1 cellular context compared by ENCODE assay signal in genomic region chr16:4371481-4372314, GRCh38.
TF ChIP-seq lines count a peak whose summit lies in the region.

Gene VASN (plus strand): TSS chr16:4371848. CDS start chr16:4380878, 9,030 bp downstream.

TF ChIP-seq in K562, 482 proteins besides CTCF, POLR2A, EP300 and RAD21 (continued from another document and continues in another):
- TF ChIP-seq TGIF2 (CRISPR knock-in tag; IDR thresholded peaks at IDR 0.05), result no peak
- TF ChIP-seq HCFC1 (IDR thresholded peaks at IDR 0.05; ENCODE audit: low read depth, low read length), result no peak
- TF ChIP-seq ZNF75A (CRISPR knock-in tag; IDR thresholded peaks at IDR 0.05), result no peak
- no peak for TF ChIP-seq PRDM10 (IDR thresholded peaks at IDR 0.05; ENCODE audit: partially characterized antibody)
- TF ChIP-seq SUPT5H (IDR thresholded peaks at IDR 0.05), result peak; percentile 58; the same call in 1 of the 2 replicates
- peak; percentile 69; the same call in 1 of the 2 replicates for TF ChIP-seq POLR2AphosphoS5 (IDR thresholded peaks at IDR 0.05; ENCODE audit: control insufficient read depth, insufficient read depth, low read depth, low read length)
- no peak for TF ChIP-seq E4F1 (CRISPR knock-in tag; IDR thresholded peaks at IDR 0.05; ENCODE audit: borderline replicate concordance)
- TF ChIP-seq MTA3 (IDR thresholded peaks at IDR 0.05; ENCODE audit: borderline replicate concordance), result 0 out of 2 replicates have a peak, but pooled peaks have one; percentile 25
- peak; percentile 61 for TF ChIP-seq SP1 (CRISPR knock-in tag; IDR thresholded peaks at IDR 0.05)
- no peak for TF ChIP-seq HMG20B (CRISPR knock-in tag; IDR thresholded peaks at IDR 0.05)
- TF ChIP-seq TAF15 (IDR thresholded peaks at IDR 0.05; ENCODE audit: low read depth, low read length), result no peak
- no peak for TF ChIP-seq ZNF134 (CRISPR knock-in tag; conservative IDR thresholded peaks at IDR 0.05)
- TF ChIP-seq HDAC1 (IDR thresholded peaks at IDR 0.05), result 0 out of 4 replicates have a peak, but pooled peaks of 1 of the 2 experiments have one; percentile 30
- no peak for TF ChIP-seq ATF1 (CRISPR knock-in tag; IDR thresholded peaks at IDR 0.05)
- 0 out of 2 replicates have a peak, but pooled peaks have one; percentile 20 for TF ChIP-seq ATF1 (tag; IDR thresholded peaks at IDR 0.05)
- peak; percentile 98 for TF ChIP-seq KDM5B (IDR thresholded peaks at IDR 0.05; ENCODE audit: insufficient replicate concordance, low read depth, low read length)
- 0 out of 2 replicates have a peak, but pooled peaks have one; percentile 22 for TF ChIP-seq ZBTB1 (CRISPR knock-in tag; IDR thresholded peaks at IDR 0.05; ENCODE audit: borderline replicate concordance, low read depth)
- TF ChIP-seq ZNF589 (CRISPR knock-in tag; IDR thresholded peaks at IDR 0.05; ENCODE audit: low read depth), result no peak
- peak; percentile 36; the same call in 1 of the 2 replicates for TF ChIP-seq ZFX (CRISPR knock-in tag; IDR thresholded peaks at IDR 0.05)
- TF ChIP-seq RB1 (IDR thresholded peaks at IDR 0.05; ENCODE audit: low read depth), result peak; percentile 36; the same call in 1 of the 2 replicates
- TF ChIP-seq YY1 (IDR thresholded peaks at IDR 0.05; ENCODE audit: borderline replicate concordance in 1 of 3, control insufficient read depth in 1 of 3, extremely low read depth in 1 of 3, insufficient read depth in 3 of 3, insufficient read length in 1 of 3, insufficient replicate concordance in 2 of 3, low read depth in 1 of 3, low read length in 2 of 3), result peak in 1 of 3 experiments; percentile 35
- no peak for TF ChIP-seq IFI16 (CRISPR knock-in tag; IDR thresholded peaks at IDR 0.05)
- TF ChIP-seq SRF (CRISPR knock-in tag; IDR thresholded peaks at IDR 0.05), result no peak
- TF ChIP-seq NONO (IDR thresholded peaks at IDR 0.05; ENCODE audit: low read depth in 2 of 2, low read length in 1 of 2), result peak; percentile 55 to 96; a peak in 3 of 4 replicates
- no peak for TF ChIP-seq SMARCA5 (IDR thresholded peaks at IDR 0.05)
- peak; percentile 52 for TF ChIP-seq VEZF1 (CRISPR knock-in tag; IDR thresholded peaks at IDR 0.05)
- no peak for TF ChIP-seq POU5F1 (IDR thresholded peaks at IDR 0.05; ENCODE audit: borderline replicate concordance, low read depth, low read length, partially characterized antibody)
- peak; percentile 83 for TF ChIP-seq ZBTB7A (IDR thresholded peaks at IDR 0.05; ENCODE audit: borderline replicate concordance, control insufficient read depth, low read depth, low read length)
- TF ChIP-seq TAF1 (IDR thresholded peaks at IDR 0.05; ENCODE audit: control insufficient read depth, extremely low read depth, insufficient read depth, low read length, severe bottlenecking), result peak; percentile 42
- peak in 1 of 2 experiments; percentile 77; a peak in 1 of 4 replicates for TF ChIP-seq UBTF (IDR thresholded peaks at IDR 0.05; ENCODE audit: borderline replicate concordance in 1 of 2, low read depth in 2 of 2, low read length in 2 of 2)
- peak; percentile 51 to 70; a peak in 3 of 4 replicates for TF ChIP-seq MAZ (CRISPR knock-in tag; conservative IDR thresholded peaks at IDR 0.05 in 1 of 2, IDR thresholded peaks at IDR 0.05 in 1 of 2)
- TF ChIP-seq PCBP1 (IDR thresholded peaks at IDR 0.05; ENCODE audit: low read depth, low read length, poor library complexity, severe bottlenecking), result peak; percentile 83
- peak; percentile 89 for TF ChIP-seq TBP (optimal IDR thresholded peaks at IDR 0.05; ENCODE audit: low read depth, low read length)
- peak; percentile 38; the same call in 1 of the 2 replicates for TF ChIP-seq SAFB (IDR thresholded peaks at IDR 0.05; ENCODE audit: borderline replicate concordance, low read depth, low read length)
- no peak for TF ChIP-seq TAF7 (tag; IDR thresholded peaks at IDR 0.05)
- no peak for TF ChIP-seq NFYB (IDR thresholded peaks at IDR 0.05; ENCODE audit: extremely low read depth, insufficient read length)
- TF ChIP-seq SMAD4 (CRISPR knock-in tag; conservative IDR thresholded peaks at IDR 0.05), result peak; percentile 57
- TF ChIP-seq ZNF76 (CRISPR knock-in tag; IDR thresholded peaks at IDR 0.05; ENCODE audit: borderline replicate concordance), result no peak
- TF ChIP-seq RBM14 (IDR thresholded peaks at IDR 0.05; ENCODE audit: borderline replicate concordance, insufficient read depth, low read depth, low read length), result no peak
- TF ChIP-seq USF2 (CRISPR knock-in tag; IDR thresholded peaks at IDR 0.05), result peak; percentile 25; the same call in 1 of the 2 replicates
- TF ChIP-seq RBFOX2 (IDR thresholded peaks at IDR 0.05; ENCODE audit: low read depth, low read length), result peak; percentile 88
- no peak for TF ChIP-seq FOXA3 (CRISPR knock-in tag; conservative IDR thresholded peaks at IDR 0.05 in 1 of 2, IDR thresholded peaks at IDR 0.05 in 1 of 2)
- peak; percentile 74 for TF ChIP-seq RBBP5 (IDR thresholded peaks at IDR 0.05; ENCODE audit: borderline replicate concordance, insufficient read depth, low read length, poor library complexity, severe bottlenecking)
- no peak for TF ChIP-seq RREB1 (CRISPR knock-in tag; IDR thresholded peaks at IDR 0.05)
- 0 out of 2 replicates have a peak, but pooled peaks have one; percentile 21 for TF ChIP-seq CREM (IDR thresholded peaks at IDR 0.05; ENCODE audit: low read depth)
- peak; percentile 78 for TF ChIP-seq CCNT2 (IDR thresholded peaks at IDR 0.05; ENCODE audit: borderline replicate concordance, extremely low read depth, insufficient read length, low read depth, low read length)
- no peak for TF ChIP-seq NBN (IDR thresholded peaks at IDR 0.05; ENCODE audit: low read depth)
- peak; percentile 74 for TF ChIP-seq SAP30 (IDR thresholded peaks at IDR 0.05; ENCODE audit: borderline replicate concordance, insufficient read depth, low read depth, low read length, poor library complexity, severe bottlenecking)
